ENCODE assay signal across 11 cellular contexts in genomic region chr13:99075268-99076191, GRCh38.
DNase-seq lines count a peak whose midpoint lies in the region; ATAC-seq and TF ChIP-seq lines count a peak whose summit lies in the region.
"Had no signal": no experiment of that assay in that cellular context is flagged by ENCODE, and none has a peak within 500 bp of the region (broad histone marks: within the 10 kb centered on the region; RNA-seq: fewer than 3 reads in every experiment).

No MANE protein-coding gene starts in this region.

- POLR2A ChIA-PET in activated CD4-positive, alpha-beta T cell treated with anti-CD3 and anti-CD28 coated beads for 36 hours (lab: Charles Lee), result interaction anchor here (0.6 to 0.7 kb wide), 2 partner anchors 19 to 581 kb away, joined by 3 to 4 read pairs; no protein-coding TSS in a partner anchor
- POLR2A ChIA-PET in SK-N-SH (lab: Yijun Ruan, JAX), result no interaction called here

- TF ChIP-seq CTCF in MM.1S (IDR thresholded peaks at IDR 0.05; ENCODE audit: low read length) (no peak), SK-N-SH (IDR thresholded peaks at IDR 0.05) (no peak)

- CTCF ChIA-PET in activated CD4-positive, alpha-beta T cell treated with anti-CD3 and anti-CD28 coated beads for 36 hours (lab: Charles Lee), result interaction anchor here (0.6 to 2.9 kb wide), 3 partner anchors 9 to 25 kb away, joined by 3 to 8 read pairs (median 6); no protein-coding TSS in a partner anchor
- CTCF ChIA-PET in SK-N-SH (lab: Yijun Ruan, JAX), result interaction anchor here (1.2 kb wide), 1 partner anchor 8 kb away, joined by 3 read pairs; no protein-coding TSS in a partner anchor

- H3K9me3 ChIP-seq in MM.1S (replicated peaks; ENCODE audit: insufficient read depth, low read length) (no peaks in the 10 kb centered on the region), SK-N-SH (no peaks in the 10 kb centered on the region)
- H3K9me3 ChIP-seq: adrenal gland had no signal

- H3K4me3 Mint-ChIP-seq in activated CD4-positive, alpha-beta T cell treated with anti-CD3 and anti-CD28 coated beads for 36 hours, result peak overlapping the region; percentile 51
- H3K4me3 Mint-ChIP-seq: HFFc6 had no signal

- peaks cover 20% of the 10 kb centered on the region for H3F3A ChIP-seq in MM.1S (ENCODE audit: insufficient read depth, low read length)
- H3F3A ChIP-seq in SK-N-SH (replicated peaks; ENCODE audit: insufficient read depth), result no peaks in the 10 kb centered on the region

- peak overlapping the region; percentile 93 for H3K27ac Mint-ChIP-seq in activated CD4-positive, alpha-beta T cell treated with anti-CD3 and anti-CD28 coated beads for 36 hours
- H3K27ac Mint-ChIP-seq: HFFc6 had no signal

- no peak for TF ChIP-seq EP300 in SK-N-SH (IDR thresholded peaks at IDR 0.05; ENCODE audit: borderline replicate concordance in 1 of 2, low read depth in 1 of 2, low read length in 1 of 2)

- H3K27me3 ChIP-seq in MM.1S (replicated peaks; ENCODE audit: insufficient read depth, low read length) (no peaks in the 10 kb centered on the region), rectal smooth muscle tissue (ENCODE audit: control insufficient read depth, insufficient read depth, low read length) (no peaks in the 10 kb centered on the region), SK-N-SH (ENCODE audit: insufficient read depth) (no peaks in the 10 kb centered on the region)
- H3K27me3 ChIP-seq: adrenal gland had no signal

- DNase-seq in activated CD4-positive, alpha-beta T cell treated with anti-CD3 and anti-CD28 coated beads for 36 hours, result no peak
- DNase-seq in activated CD4-positive, alpha-beta T cell treated with anti-CD3 and anti-CD28 coated beads for 1 hour, result no peak
- DNase-seq in MM.1S (peak; percentile 75), SK-N-SH (no peak), posterior vena cava (ENCODE audit: low spot score) (no peak), GM19240 (ENCODE audit: insufficient read length, low spot score) (no peak)
- DNase-seq: adrenal gland, HFFc6 had no signal

- peak overlapping the region; percentile 47; the same call in 1 of the 2 replicates for H3K27ac ChIP-seq in MM.1S (ENCODE audit: low read length)
- H3K27ac ChIP-seq in rectal smooth muscle tissue (ENCODE audit: low read depth, low read length), result peak overlapping the region; percentile 22
- no peak overlapping the region for H3K27ac ChIP-seq in SK-N-SH (ENCODE audit: low read depth in 2 of 2, low read length in 1 of 2)
- H3K27ac ChIP-seq: A549, adrenal gland had no signal

- no peaks in the 10 kb centered on the region for H3K27me3 Mint-ChIP-seq in activated CD4-positive, alpha-beta T cell treated with anti-CD3 and anti-CD28 coated beads for 36 hours

- H3K9ac ChIP-seq in MM.1S (ENCODE audit: low read length) (no peak overlapping the region), rectal smooth muscle tissue (ENCODE audit: low read length) (no peak overlapping the region), SK-N-SH (no peak overlapping the region)

- peak overlapping the region; percentile 16 for H3K4me3 ChIP-seq in MM.1S (ENCODE audit: low read length)
- no peak overlapping the region for H3K4me3 ChIP-seq in rectal smooth muscle tissue (ENCODE audit: low read length)
- H3K4me3 ChIP-seq in SK-N-SH (ENCODE audit: low read depth in 2 of 2, low read length in 1 of 2), result no peak overlapping the region
- H3K4me3 ChIP-seq: A549, adrenal gland had no signal

- H3K4me1 Mint-ChIP-seq in activated CD4-positive, alpha-beta T cell treated with anti-CD3 and anti-CD28 coated beads for 36 hours, result peaks cover 70% of the 10 kb centered on the region

- ATAC-seq in activated CD4-positive, alpha-beta T cell treated with anti-CD3 and anti-CD28 coated beads for 36 hours, result peak; percentile 87
- ATAC-seq in HG02678 (IDR thresholded peaks at IDR 0.05; ENCODE audit: unreplicated experiment), result peak; percentile 84
- ATAC-seq: A549 had no signal

- 100% methylated on average over 1 of the region's 1 CpG for WGBS in SK-N-SH (ENCODE audit: low lambda C conversion rate)

- H3K36me3 ChIP-seq in MM.1S (replicated peaks; ENCODE audit: insufficient read depth, low read length) (peaks cover 4% of the 10 kb centered on the region; the same call in 1 of the 2 replicates), rectal smooth muscle tissue (ENCODE audit: control insufficient read depth, insufficient read depth, low read length) (no peaks in the 10 kb centered on the region), SK-N-SH (replicated peaks in 1 of 2; ENCODE audit: control insufficient read depth in 1 of 2, insufficient read depth in 2 of 2, low read length in 1 of 2) (no peaks in the 10 kb centered on the region)
- H3K36me3 ChIP-seq: adrenal gland had no signal

- H4K20me1 ChIP-seq in MM.1S (ENCODE audit: insufficient read depth, low read length), result no peaks in the 10 kb centered on the region
- H4K20me1 ChIP-seq in SK-N-SH (ENCODE audit: insufficient read depth), result no peaks in the 10 kb centered on the region

- H3K9me3 Mint-ChIP-seq in activated CD4-positive, alpha-beta T cell treated with anti-CD3 and anti-CD28 coated beads for 36 hours (ENCODE audit: low read depth), result peaks cover 17% of the 10 kb centered on the region

- H3K79me2 ChIP-seq in MM.1S (ENCODE audit: low read length) (peaks cover 61% of the 10 kb centered on the region), SK-N-SH (ENCODE audit: insufficient read depth) (no peaks in the 10 kb centered on the region; the same call in 1 of the 2 replicates)

- intact Hi-C loops in activated CD4-positive, alpha-beta T cell treated with anti-CD3 and anti-CD28 coated beads for 36 hours (cut with DNase I, micrococcal nuclease), result loop anchor here in 1 of 2 experiments (1.0 to 2.0 kb wide), 2 partner anchors 11 to 49 kb away; no protein-coding TSS in a partner anchor
- intact Hi-C loops in posterior vena cava (cut with DNase I), result no loop called here

- no peak for TF ChIP-seq RAD21 in SK-N-SH (IDR thresholded peaks at IDR 0.05; ENCODE audit: low read length)

- peak overlapping the region; percentile 62 for H3K4me2 ChIP-seq in MM.1S (ENCODE audit: low read depth, low read length)
- no peak overlapping the region for H3K4me2 ChIP-seq in SK-N-SH
- H3K4me2 ChIP-seq: A549 had no signal

- no peaks in the 10 kb centered on the region for H3K9me2 ChIP-seq in MM.1S (replicated peaks; ENCODE audit: insufficient read depth, low read length)
- no peaks in the 10 kb centered on the region for H3K9me2 ChIP-seq in SK-N-SH

- peak overlapping the region; percentile 23; the same call in 1 of the 2 replicates for H2AFZ ChIP-seq in MM.1S (ENCODE audit: low read length)
- H2AFZ ChIP-seq in SK-N-SH (ENCODE audit: low read depth), result no peak overlapping the region

- H3K36me3 Mint-ChIP-seq in activated CD4-positive, alpha-beta T cell treated with anti-CD3 and anti-CD28 coated beads for 36 hours (ENCODE audit: low read depth), result peaks cover 37% of the 10 kb centered on the region

- H3K4me1 ChIP-seq in MM.1S (ENCODE audit: low read length) (peaks cover 19% of the 10 kb centered on the region), rectal smooth muscle tissue (ENCODE audit: control insufficient read depth, insufficient read depth, low read length) (peaks cover 20% of the 10 kb centered on the region), SK-N-SH (ENCODE audit: control insufficient read depth in 1 of 2, insufficient read depth in 2 of 2, low read depth in 1 of 2, low read length in 1 of 2) (no peaks in the 10 kb centered on the region; a peak in 1 of 4 replicates)

TF ChIP-seq in SK-N-SH, 30 proteins besides CTCF, POLR2A, EP300 and RAD21 (continues in another document):
- TF ChIP-seq FOSL2 (IDR thresholded peaks at IDR 0.05; ENCODE audit: borderline replicate concordance, low read depth), result no peak
- no peak for TF ChIP-seq ELF1 (IDR thresholded peaks at IDR 0.05)
- TF ChIP-seq POLR2AphosphoS5 (IDR thresholded peaks at IDR 0.05; ENCODE audit: low read depth, low read length), result no peak
- no peak for TF ChIP-seq IRF3 (IDR thresholded peaks at IDR 0.05; ENCODE audit: low read depth, low read length)
- no peak for TF ChIP-seq ZBTB33 (IDR thresholded peaks at IDR 0.05; ENCODE audit: borderline replicate concordance, low read depth)
- TF ChIP-seq GATA2 (CRISPR knock-in tag; IDR thresholded peaks at IDR 0.05), result no peak

Comparison
In these comparisons a context has a peak if more than half of its experiments do, and no peak if none do; other contexts are left out.
1. H3K27ac ChIP-seq: peak in MM.1S (single experiment) and rectal smooth muscle tissue (single experiment); none in SK-N-SH (0 of 2).